ENCODE assay signal across 1 cellular context in the genomic region with DNA sequence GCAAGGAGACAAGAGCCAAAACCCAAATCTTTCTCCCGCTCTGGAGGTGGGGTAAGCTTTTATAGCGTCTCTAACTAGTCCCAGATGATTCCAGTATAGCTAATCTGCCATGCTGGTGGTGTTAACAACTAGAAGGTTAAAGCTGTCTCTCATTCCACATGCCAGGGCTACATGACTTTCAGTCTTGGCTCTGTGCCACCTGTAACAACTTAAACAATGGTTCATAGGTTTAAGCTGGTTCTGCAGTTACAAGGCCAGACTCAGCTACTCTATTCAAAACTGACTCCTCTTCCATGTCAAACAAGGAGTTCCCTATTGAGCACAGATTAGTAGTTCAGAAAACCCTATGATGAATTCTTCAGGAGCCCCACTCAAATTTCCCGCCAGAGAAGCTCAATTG.
TF ChIP-seq lines count a peak whose summit lies in the region.

No MANE protein-coding gene starts in this region.

TF ChIP-seq in endothelial cell of umbilical vein, 7 proteins besides CTCF, POLR2A, EP300 and RAD21 (continued from another document):
- TF ChIP-seq, protein P1, sequence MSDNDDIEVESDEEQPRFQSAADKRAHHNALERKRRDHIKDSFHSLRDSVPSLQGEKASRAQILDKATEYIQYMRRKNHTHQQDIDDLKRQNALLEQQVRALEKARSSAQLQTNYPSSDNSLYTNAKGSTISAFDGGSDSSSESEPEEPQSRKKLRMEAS (IDR thresholded peaks at IDR 0.05; ENCODE audit: insufficient read depth, insufficient read length), result no peak
